In genomic region chr11:114566273-114566672, GRCh38 we compare ENCODE assay signal across 28 cellular contexts. TPM values are rescaled to one million over a fixed set of nuclear protein-coding genes. Genes with fewer than 3 reads are reported as not detected.
"Had no signal": no experiment of that assay in that cellular context is flagged by ENCODE, and none has a peak within 500 bp of the region (broad histone marks: within the 10 kb centered on the region; RNA-seq: fewer than 3 reads in every experiment).

No MANE protein-coding gene starts in this region.

- H3K36me3 Mint-ChIP-seq: activated CD4-positive, alpha-beta memory T cell treated with anti-CD3 and anti-CD28 coated beads for 36 hours; activated naive CD4-positive, alpha-beta T cell treated with anti-CD3 and anti-CD28 coated beads, Interleukin-2, amount 50 U/mL, for 72 hours; brain had no signal

- ATAC-seq: activated naive CD4-positive, alpha-beta T cell treated with anti-CD3 and anti-CD28 coated beads, Interleukin-2, amount 50 U/mL, for 72 hours; activated naive CD8-positive, alpha-beta T cell treated with anti-CD3 and anti-CD28 coated beads, Interleukin-2, amount 50 U/mL, for 24 hours; activated T-cell treated with anti-CD3 and anti-CD28 coated beads, Interleukin-2, amount 50 U/mL, for 4 hours; PC-3 had no signal

- H3K27ac Mint-ChIP-seq: activated B cell treated with CpG ODN at 0.5 μM for 24 hours; activated CD4-positive, alpha-beta memory T cell treated with anti-CD3 and anti-CD28 coated beads for 36 hours; activated CD4-positive, alpha-beta T cell treated with anti-CD3 and anti-CD28 coated beads, Interleukin-2, amount 10 ng/mL, durations not matched to agents 7 days and 5 days; activated naive CD4-positive, alpha-beta T cell treated with anti-CD3 and anti-CD28 coated beads, Interleukin-2, amount 50 U/mL, for 72 hours; activated naive CD8-positive, alpha-beta T cell treated with anti-CD3 and anti-CD28 coated beads, Interleukin-2, amount 50 U/mL, for 24 hours; brain; T-helper 1 cell treated with Interleukin-12 subunit alpha and Interleukin-12 subunit beta and Interleukin-4 antibody, amounts not matched to agents 30 μg/mL and 1 μg/mL, for 36 hours had no signal

- H3K4me1 Mint-ChIP-seq: activated B cell treated with CpG ODN at 0.5 μM for 24 hours; activated CD4-positive, alpha-beta T cell treated with anti-CD3 and anti-CD28 coated beads, Interleukin-2, amount 10 ng/mL, durations not matched to agents 7 days and 5 days; brain; central memory CD8-positive, alpha-beta T cell had no signal

- H3K4me3 Mint-ChIP-seq: activated B cell treated with CpG ODN at 0.5 μM for 24 hours; activated CD4-positive, alpha-beta memory T cell treated with anti-CD3 and anti-CD28 coated beads for 36 hours; activated CD4-positive, alpha-beta T cell treated with anti-CD3 and anti-CD28 coated beads, Interleukin-2, amount 10 ng/mL, durations not matched to agents 7 days and 5 days; activated naive CD8-positive, alpha-beta T cell treated with anti-CD3 and anti-CD28 coated beads, Interleukin-2, amount 50 U/mL, for 24 hours; activated T-cell treated with anti-CD3 and anti-CD28 coated beads, Interleukin-2, amount 50 U/mL, for 4 hours; brain; central memory CD8-positive, alpha-beta T cell; T-helper 1 cell treated with Interleukin-12 subunit alpha and Interleukin-12 subunit beta and Interleukin-4 antibody, amounts not matched to agents 30 μg/mL and 1 μg/mL, for 36 hours had no signal

- DNase-seq: activated B cell treated with CpG ODN at 0.5 μM for 24 hours; activated CD4-positive, alpha-beta memory T cell treated with anti-CD3 and anti-CD28 coated beads for 36 hours; activated CD4-positive, alpha-beta T cell treated with anti-CD3 and anti-CD28 coated beads for 1 hour; activated CD4-positive, alpha-beta T cell treated with anti-CD3 and anti-CD28 coated beads, Interleukin-2, amount 10 ng/mL, durations not matched to agents 7 days and 5 days; activated CD8-positive, alpha-beta memory T cell treated with anti-CD3 and anti-CD28 coated beads for 24 hours; activated effector memory CD4-positive, alpha-beta T cell treated with anti-CD3 and anti-CD28 coated beads, Interleukin-2, amount 50 U/mL, for 16 hours; activated naive CD4-positive, alpha-beta T cell treated with Interleukin-2 at 50 U/mL for 16 hours; activated naive CD8-positive, alpha-beta T cell treated with anti-CD3 and anti-CD28 coated beads, Interleukin-2, amount 50 U/mL, for 24 hours; activated T-cell treated with anti-CD3 and anti-CD28 coated beads, Interleukin-2, amount 50 U/mL, for 4 hours; amniotic stem cell; Karpas-422; MM.1S; NCI-H1105; NCI-H1436 treated with DMSO at 0.1 percent for 48 hours; NCI-H187 treated with DMSO at 0.1 percent for 48 hours; NCI-H2081 treated with DMSO at 0.1 percent for 48 hours; NCI-H2171 treated with DMSO at 0.1 percent for 48 hours; NCI-H226; NCI-H69; PC-3; SHP77 treated with DMSO at 0.1 percent for 48 hours had no signal

- H3K27me3 Mint-ChIP-seq: activated CD4-positive, alpha-beta T cell treated with anti-CD3 and anti-CD28 coated beads, Interleukin-2, amount 10 ng/mL, durations not matched to agents 7 days and 5 days had no signal

- H3K9me3 Mint-ChIP-seq: activated B cell treated with CpG ODN at 0.5 μM for 24 hours; activated CD4-positive, alpha-beta memory T cell treated with anti-CD3 and anti-CD28 coated beads for 36 hours; activated CD4-positive, alpha-beta T cell treated with anti-CD3 and anti-CD28 coated beads, Interleukin-2, amount 10 ng/mL, durations not matched to agents 7 days and 5 days; activated naive CD4-positive, alpha-beta T cell treated with anti-CD3 and anti-CD28 coated beads, Interleukin-2, amount 50 U/mL, for 72 hours; activated naive CD8-positive, alpha-beta T cell treated with anti-CD3 and anti-CD28 coated beads, Interleukin-2, amount 50 U/mL, for 24 hours; activated T-cell treated with anti-CD3 and anti-CD28 coated beads, Interleukin-2, amount 50 U/mL, for 4 hours; central memory CD8-positive, alpha-beta T cell; T-helper 1 cell treated with Interleukin-12 subunit alpha and Interleukin-12 subunit beta and Interleukin-4 antibody, amounts not matched to agents 30 μg/mL and 1 μg/mL, for 36 hours had no signal

RNA-seq across cellular contexts. Expression of gene NXPE1, which starts 6.6 kb away (rescaled TPM):
- total RNA-seq: activated B cell treated with CpG ODN at 0.5 μM for 24 hours; activated CD4-positive, alpha-beta memory T cell treated with anti-CD3 and anti-CD28 coated beads for 36 hours; activated CD4-positive, alpha-beta T cell treated with anti-CD3 and anti-CD28 coated beads, Interleukin-2, amount 10 ng/mL, durations not matched to agents 7 days and 5 days; activated naive CD4-positive, alpha-beta T cell treated with anti-CD3 and anti-CD28 coated beads, Interleukin-2, amount 50 U/mL, for 72 hours; activated T-cell treated with anti-CD3 and anti-CD28 coated beads, Interleukin-2, amount 50 U/mL, for 4 hours; astrocyte; NCI-H460; PC-3; SK-MEL-5 had no signal

RNA-seq across cellular contexts. Expression of gene NXPE4, which starts 29.3 kb away (rescaled TPM):
- total RNA-seq: activated B cell treated with CpG ODN at 0.5 μM for 24 hours; activated CD4-positive, alpha-beta memory T cell treated with anti-CD3 and anti-CD28 coated beads for 36 hours; activated CD4-positive, alpha-beta T cell treated with anti-CD3 and anti-CD28 coated beads, Interleukin-2, amount 10 ng/mL, durations not matched to agents 7 days and 5 days; activated naive CD4-positive, alpha-beta T cell treated with anti-CD3 and anti-CD28 coated beads, Interleukin-2, amount 50 U/mL, for 72 hours; activated T-cell treated with anti-CD3 and anti-CD28 coated beads, Interleukin-2, amount 50 U/mL, for 4 hours; astrocyte; NCI-H460; PC-3; SK-MEL-5 had no signal
